ENCODE assay signal across 18 cellular contexts in the genomic region with DNA sequence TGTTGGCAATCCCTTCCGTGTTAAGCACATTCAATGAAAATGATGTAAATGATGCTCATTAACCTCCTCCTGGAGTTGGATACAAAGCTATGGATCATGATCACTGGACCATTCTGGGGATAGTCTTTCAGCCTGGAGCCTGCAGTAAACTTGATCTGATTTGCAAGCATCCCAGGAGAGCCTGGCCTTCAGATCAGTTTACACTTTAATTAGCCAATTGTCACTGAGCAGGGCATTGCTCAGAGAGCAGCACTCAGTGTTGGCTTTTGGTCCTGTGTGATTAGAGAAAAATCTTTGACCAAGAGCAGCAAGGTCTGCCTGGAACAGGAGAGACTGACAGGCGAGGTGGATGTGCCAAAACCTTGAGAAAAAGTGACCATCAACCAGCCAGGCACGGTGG. TPM values are rescaled to one million over a fixed set of nuclear protein-coding genes. Genes with fewer than 3 reads are reported as not detected.
DNase-seq lines count a peak whose midpoint lies in the region.
"Had no signal": no experiment of that assay in that cellular context is flagged by ENCODE, and none has a peak within 500 bp of the region (broad histone marks: within the 10 kb centered on the region; RNA-seq: fewer than 3 reads in every experiment).

No MANE protein-coding gene starts in this region.

- H3K36me3 ChIP-seq in Karpas-422 (ENCODE audit: insufficient read depth, low read length): no peaks in the 10 kb centered on the region

- no peaks in the 10 kb centered on the region for H3K9me2 ChIP-seq in Karpas-422 (replicated peaks; ENCODE audit: insufficient read depth, low read length)
- H3K9me2 ChIP-seq: SK-N-SH had no signal

- no peaks in the 10 kb centered on the region for H3K27me3 ChIP-seq in Karpas-422 (ENCODE audit: low read length)
- H3K27me3 ChIP-seq: brain microvascular endothelial cell, neutrophil, upper lobe of right lung had no signal

- H3K79me2 ChIP-seq in Karpas-422 (ENCODE audit: low read length): no peaks in the 10 kb centered on the region

- peak overlapping the region; percentile 62 for H3K27ac ChIP-seq in Karpas-422 (ENCODE audit: low read length)
- H3K27ac ChIP-seq: brain microvascular endothelial cell, C4-2B, left ventricle myocardium inferior, neutrophil, upper lobe of right lung had no signal

- no peaks in the 10 kb centered on the region for H3K9me3 ChIP-seq in Karpas-422 (ENCODE audit: low read length)
- H3K9me3 ChIP-seq: HAP-1, left ventricle myocardium inferior, neutrophil, SK-N-SH, upper lobe of right lung had no signal

- H3K4me2 ChIP-seq in Karpas-422 (ENCODE audit: low read depth, low read length, poor library complexity, severe bottlenecking): peak overlapping the region; percentile 28
- H3K4me2 ChIP-seq: SK-N-SH had no signal

- H3K4me1 ChIP-seq in Karpas-422 (ENCODE audit: low read length): peaks cover 58% of the 10 kb centered on the region
- H3K4me1 ChIP-seq: HAP-1 had no signal

- no peak overlapping the region for H3K4me3 ChIP-seq in Karpas-422 (ENCODE audit: low read length)
- H3K4me3 ChIP-seq: HAP-1, left ventricle myocardium inferior, upper lobe of right lung had no signal

- H2AFZ ChIP-seq in Karpas-422 (ENCODE audit: low read length): no peak overlapping the region

- no peak overlapping the region for H3K9ac ChIP-seq in Karpas-422 (ENCODE audit: low read length)
- H3K9ac ChIP-seq: SK-N-SH had no signal

- peak; percentile 55 for DNase-seq in Karpas-422
- peak; percentile 26 to 52 for DNase-seq in NCI-H2081 (lab: John Stamatoyannopoulos, UW)
- DNase-seq in NCI-H526 treated with DMSO at 0.1 percent for 48 hours (lab: John Stamatoyannopoulos, UW): peak; percentile 87
- DNase-seq in left kidney (ENCODE audit: low read depth, low spot score): peak; percentile 89
- DNase-seq in RKO (ENCODE audit: low spot score): no peak
- no peak for DNase-seq in NCI-H1930 (lab: John Stamatoyannopoulos, UW)
- DNase-seq in ecto neural progenitor cell (ENCODE audit: low spot score): no peak
- DNase-seq: activated T-cell treated with anti-CD3 and anti-CD28 coated beads, Interleukin-2, amount 50 U/mL, for 1 hour; brain microvascular endothelial cell; left ventricle myocardium inferior; NCI-H510A treated with DMSO at 0.1 percent for 48 hours; SK-N-SH; stimulated activated naive B cell treated with anti-CD40 and anti-IgM and Interleukin-4, amounts not matched to agents 10 μg/mL and 1 μg/mL and 100 μg/mL, for 72 hours; T-helper 2 cell; upper lobe of right lung had no signal

- H4K20me1 ChIP-seq in Karpas-422 (ENCODE audit: insufficient read depth, low read depth, low read length): no peaks in the 10 kb centered on the region

RNA-seq across cellular contexts. Expression of a gene that starts 45.6 kb away (rescaled TPM):
- total RNA-seq in Karpas-422 (2014; rRNA removed; shearing (Covaris generic); ENCODE audit: low replicate concordance): 20.0 and 26.1 TPM in 2 replicates

Comparison
In these comparisons a context has a peak if more than half of its experiments do, and no peak if none do; other contexts are left out.
1. DNase-seq: peak in Karpas-422 (single experiment), NCI-H2081 (2 of 2), NCI-H526 treated with DMSO at 0.1 percent for 48 hours (single experiment) and left kidney (single experiment); none in RKO (single experiment), NCI-H1930 (0 of 2) and ecto neural progenitor cell (single experiment).